22 cellular contexts compared by ENCODE assay signal in the genomic region with DNA sequence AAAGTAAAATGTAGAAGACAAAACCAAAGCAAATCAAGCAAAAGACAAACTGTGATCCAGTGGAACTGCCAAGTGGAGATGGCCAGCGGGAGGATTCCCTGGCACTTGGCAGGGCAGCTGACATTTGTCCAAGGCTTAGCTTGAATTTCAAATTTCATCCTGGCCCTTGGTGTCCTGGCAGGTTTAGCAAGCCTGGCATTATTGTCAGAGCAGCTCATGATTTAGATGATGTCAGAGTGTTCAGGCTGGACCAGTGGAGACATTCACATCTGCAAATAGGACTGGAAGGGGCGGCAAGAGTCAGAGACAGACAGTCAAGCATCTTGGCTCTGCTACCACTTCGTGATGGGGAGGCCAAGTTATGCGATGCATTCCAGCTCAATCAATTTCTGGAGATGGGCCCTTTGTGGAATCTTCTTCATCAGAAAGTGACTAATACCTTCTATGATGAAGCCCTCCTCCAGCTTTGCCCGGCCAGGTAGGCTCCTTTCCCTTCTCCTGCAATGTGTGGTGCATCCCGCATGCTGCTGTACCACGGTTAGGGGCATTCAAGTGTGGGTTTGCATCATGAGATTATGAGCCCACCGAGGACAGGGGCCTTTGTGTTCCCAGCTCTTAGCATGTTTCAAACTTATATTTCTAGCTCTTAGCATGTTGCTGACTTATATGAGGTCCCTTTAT.
DNase-seq lines count a peak whose midpoint lies in the region; TF ChIP-seq lines count a peak whose summit lies in the region.
"Had no signal": no experiment of that assay in that cellular context is flagged by ENCODE, and none has a peak within 500 bp of the region (broad histone marks: within the 10 kb centered on the region; RNA-seq: fewer than 3 reads in every experiment).

No MANE protein-coding gene starts in this region.

- H3K4me3 Mint-ChIP-seq in activated T-helper 1 cell treated with anti-CD3 and anti-CD28 coated beads, Interleukin-12 subunit alpha, Interleukin-12 subunit beta, Interleukin-2, Interleukin-4 antibody, amounts not matched to agents 30 ng/mL and 10 ng/mL and 1 ng/mL, durations not matched to agents 14 hours and 24 hours and 36 hours: no peak overlapping the region
- H3K4me3 Mint-ChIP-seq: B cell; CD4-positive, CD25-positive, alpha-beta regulatory T cell; HFFc6 had no signal

- H3K4me1 Mint-ChIP-seq in activated T-helper 1 cell treated with anti-CD3 and anti-CD28 coated beads, Interleukin-12 subunit alpha, Interleukin-12 subunit beta, Interleukin-2, Interleukin-4 antibody, amounts not matched to agents 30 ng/mL and 10 ng/mL and 1 ng/mL, durations not matched to agents 14 hours and 24 hours and 36 hours (ENCODE audit: low read depth): no peaks in the 10 kb centered on the region
- H3K4me1 Mint-ChIP-seq: B cell; CD4-positive, CD25-positive, alpha-beta regulatory T cell had no signal

- H3K27ac ChIP-seq in vagina: no peak overlapping the region
- no peak overlapping the region for H3K27ac ChIP-seq in testis
- H3K27ac ChIP-seq: 22Rv1, SK-N-MC had no signal

- H3K36me3 Mint-ChIP-seq in activated T-helper 1 cell treated with anti-CD3 and anti-CD28 coated beads, Interleukin-12 subunit alpha, Interleukin-12 subunit beta, Interleukin-2, Interleukin-4 antibody, amounts not matched to agents 30 ng/mL and 10 ng/mL and 1 ng/mL, durations not matched to agents 14 hours and 24 hours and 36 hours (ENCODE audit: low read depth): no peaks in the 10 kb centered on the region
- H3K36me3 Mint-ChIP-seq: CD4-positive, CD25-positive, alpha-beta regulatory T cell had no signal

- peak; percentile 7 for DNase-seq in activated CD8-positive, alpha-beta memory T cell treated with anti-CD3 and anti-CD28 coated beads for 24 hours
- no peak for DNase-seq in activated CD8-positive, alpha-beta memory T cell treated with anti-CD3 and anti-CD28 coated beads, Interleukin-2, amount 50 U/mL, for 48 hours
- DNase-seq in cerebellar cortex (ENCODE audit: low spot score) (peak; percentile 48), posterior vena cava (ENCODE audit: low spot score) (peak; percentile 48), vagina (ENCODE audit: extremely low spot score in 2 of 2) (peak; percentile 28 to 60), SIG-M5 (lab: John Stamatoyannopoulos, UW) (no peak), testis (no peak)
- DNase-seq in activated T-helper 1 cell treated with anti-CD3 and anti-CD28 coated beads, Interleukin-12 subunit alpha, Interleukin-12 subunit beta, Interleukin-2, Interleukin-4 antibody, amounts not matched to agents 30 ng/mL and 10 ng/mL and 1 ng/mL, durations not matched to agents 14 hours and 24 hours and 36 hours (ENCODE audit: low spot score): no peak
- DNase-seq: Caco-2; CD4-positive, CD25-positive, alpha-beta regulatory T cell; GDM1; H7; HFFc6; KG1; NCI-H1436; NCI-H1930; NCI-H69; NK-92 treated with Interleukin-12 subunit alpha and Interleukin-12 subunit beta, amount 100 ng/mL, for 24 hours had no signal

- no peaks in the 10 kb centered on the region for H3K27me3 Mint-ChIP-seq in activated T-helper 1 cell treated with anti-CD3 and anti-CD28 coated beads, Interleukin-12 subunit alpha, Interleukin-12 subunit beta, Interleukin-2, Interleukin-4 antibody, amounts not matched to agents 30 ng/mL and 10 ng/mL and 1 ng/mL, durations not matched to agents 14 hours and 24 hours and 36 hours (ENCODE audit: insufficient read depth)
- H3K27me3 Mint-ChIP-seq: B cell had no signal

- H3K4me1 ChIP-seq in vagina (no peaks in the 10 kb centered on the region), testis (no peaks in the 10 kb centered on the region)
- H3K4me1 ChIP-seq: Caco-2, Peyer's patch had no signal

- no peak for TF ChIP-seq POLR2A in vagina (IDR thresholded peaks at IDR 0.05)
- no peak for TF ChIP-seq POLR2A in testis (IDR thresholded peaks at IDR 0.05)

- no peak overlapping the region for H3K27ac Mint-ChIP-seq in activated T-helper 1 cell treated with anti-CD3 and anti-CD28 coated beads, Interleukin-12 subunit alpha, Interleukin-12 subunit beta, Interleukin-2, Interleukin-4 antibody, amounts not matched to agents 30 ng/mL and 10 ng/mL and 1 ng/mL, durations not matched to agents 14 hours and 24 hours and 36 hours
- H3K27ac Mint-ChIP-seq: B cell; CD4-positive, CD25-positive, alpha-beta regulatory T cell; HFFc6 had no signal

- H3K9me3 Mint-ChIP-seq in activated T-helper 1 cell treated with anti-CD3 and anti-CD28 coated beads, Interleukin-12 subunit alpha, Interleukin-12 subunit beta, Interleukin-2, Interleukin-4 antibody, amounts not matched to agents 30 ng/mL and 10 ng/mL and 1 ng/mL, durations not matched to agents 14 hours and 24 hours and 36 hours: no peaks in the 10 kb centered on the region
- H3K9me3 Mint-ChIP-seq: CD4-positive, CD25-positive, alpha-beta regulatory T cell had no signal

- 74 to 89% methylated on average over 8 of the region's 8 CpGs for WGBS in testis, 2 donors

- H3K36me3 ChIP-seq in vagina (no peaks in the 10 kb centered on the region), testis (ENCODE audit: low read depth, missing control alignments) (no peaks in the 10 kb centered on the region)
- H3K36me3 ChIP-seq: Peyer's patch had no signal

- intact Hi-C loops in posterior vena cava (cut with DNase I) (no loop called here), vagina (cut with DNase I) (no loop called here), testis (cut with DNase I; ENCODE audit: low total_unique reads) (no loop called here)
- intact Hi-C loops in activated T-helper 1 cell treated with anti-CD3 and anti-CD28 coated beads, Interleukin-12 subunit alpha, Interleukin-12 subunit beta, Interleukin-2, Interleukin-4 antibody, amounts not matched to agents 30 ng/mL and 10 ng/mL and 1 ng/mL, durations not matched to agents 14 hours and 24 hours and 36 hours (cut with micrococcal nuclease): no loop called here

- H3K4me3 ChIP-seq in vagina (no peak overlapping the region), testis (no peak overlapping the region)
- H3K4me3 ChIP-seq: SK-N-MC had no signal

- H3K27me3 ChIP-seq in vagina: no peaks in the 10 kb centered on the region
- H3K27me3 ChIP-seq in testis: no peaks in the 10 kb centered on the region
- H3K27me3 ChIP-seq: Peyer's patch had no signal

- H3K9me3 ChIP-seq in vagina (no peaks in the 10 kb centered on the region), testis (no peaks in the 10 kb centered on the region)
- H3K9me3 ChIP-seq: Caco-2, Peyer's patch had no signal

- no peak for TF ChIP-seq CTCF in vagina (IDR thresholded peaks at IDR 0.05)
- no peak for TF ChIP-seq CTCF in testis (IDR thresholded peaks at IDR 0.05)

Comparison
In these comparisons a context has a peak if more than half of its experiments do, and no peak if none do; other contexts are left out.
1. DNase-seq: peak in activated CD8-positive, alpha-beta memory T cell treated with anti-CD3 and anti-CD28 coated beads for 24 hours (single experiment), cerebellar cortex (single experiment), posterior vena cava (single experiment) and vagina (2 of 2); none in activated CD8-positive, alpha-beta memory T cell treated with anti-CD3 and anti-CD28 coated beads, Interleukin-2, amount 50 U/mL, for 48 hours (single experiment), SIG-M5 (single experiment), testis (single experiment) and activated T-helper 1 cell treated with anti-CD3 and anti-CD28 coated beads, Interleukin-12 subunit alpha, Interleukin-12 subunit beta, Interleukin-2, Interleukin-4 antibody, amounts not matched to agents 30 ng/mL and 10 ng/mL and 1 ng/mL, durations not matched to agents 14 hours and 24 hours and 36 hours (single experiment).